In genomic region chr20:922781-923180, GRCh38 we compare ENCODE assay signal across 3 cellular contexts.
TF ChIP-seq lines count a peak whose summit lies in the region.

No MANE protein-coding gene starts in this region.

TF ChIP-seq in liver, 16 proteins besides CTCF, POLR2A, EP300 and RAD21:
- TF ChIP-seq NR2F2 (IDR thresholded peaks at IDR 0.05) (peak; percentile 77), EGR1 (IDR thresholded peaks at IDR 0.05; ENCODE audit: low read depth in 2 of 2) (no peak)
TF ChIP-seq in liver: peak in this region for 1.

TF ChIP-seq in HepG2, 621 proteins besides CTCF, POLR2A, EP300 and RAD21:
- TF ChIP-seq HNRNPUL1 (IDR thresholded peaks at IDR 0.05; ENCODE audit: low read depth, low read length) = no peak
- TF ChIP-seq HMG20A (CRISPR knock-in tag; IDR thresholded peaks at IDR 0.05; ENCODE audit: borderline replicate concordance) = no peak
- TF ChIP-seq GPBP1L1 (CRISPR knock-in tag; IDR thresholded peaks at IDR 0.05) = no peak
- no peak for TF ChIP-seq ZNF441 (CRISPR knock-in tag; IDR thresholded peaks at IDR 0.05; ENCODE audit: borderline replicate concordance)
- no peak for TF ChIP-seq SMAD1 (CRISPR knock-in tag; IDR thresholded peaks at IDR 0.05; ENCODE audit: borderline replicate concordance, low read depth)
- no peak for TF ChIP-seq MLXIP (CRISPR knock-in tag; IDR thresholded peaks at IDR 0.05; ENCODE audit: borderline replicate concordance)
- no peak for TF ChIP-seq ZNF138 (CRISPR knock-in tag; IDR thresholded peaks at IDR 0.05; ENCODE audit: low read depth)
- TF ChIP-seq NCOA2 (CRISPR knock-in tag; IDR thresholded peaks at IDR 0.05) = no peak
- no peak for TF ChIP-seq SETDB1 (CRISPR knock-in tag; IDR thresholded peaks at IDR 0.05; ENCODE audit: borderline replicate concordance)

TF ChIP-seq in GM23338, 12 proteins besides CTCF, POLR2A, EP300 and RAD21:
- TF ChIP-seq NANOG (IDR thresholded peaks at IDR 0.05; ENCODE audit: borderline replicate concordance) = no peak
